Comparison of ENCODE assay signal across 9 cellular contexts in the genomic region with DNA sequence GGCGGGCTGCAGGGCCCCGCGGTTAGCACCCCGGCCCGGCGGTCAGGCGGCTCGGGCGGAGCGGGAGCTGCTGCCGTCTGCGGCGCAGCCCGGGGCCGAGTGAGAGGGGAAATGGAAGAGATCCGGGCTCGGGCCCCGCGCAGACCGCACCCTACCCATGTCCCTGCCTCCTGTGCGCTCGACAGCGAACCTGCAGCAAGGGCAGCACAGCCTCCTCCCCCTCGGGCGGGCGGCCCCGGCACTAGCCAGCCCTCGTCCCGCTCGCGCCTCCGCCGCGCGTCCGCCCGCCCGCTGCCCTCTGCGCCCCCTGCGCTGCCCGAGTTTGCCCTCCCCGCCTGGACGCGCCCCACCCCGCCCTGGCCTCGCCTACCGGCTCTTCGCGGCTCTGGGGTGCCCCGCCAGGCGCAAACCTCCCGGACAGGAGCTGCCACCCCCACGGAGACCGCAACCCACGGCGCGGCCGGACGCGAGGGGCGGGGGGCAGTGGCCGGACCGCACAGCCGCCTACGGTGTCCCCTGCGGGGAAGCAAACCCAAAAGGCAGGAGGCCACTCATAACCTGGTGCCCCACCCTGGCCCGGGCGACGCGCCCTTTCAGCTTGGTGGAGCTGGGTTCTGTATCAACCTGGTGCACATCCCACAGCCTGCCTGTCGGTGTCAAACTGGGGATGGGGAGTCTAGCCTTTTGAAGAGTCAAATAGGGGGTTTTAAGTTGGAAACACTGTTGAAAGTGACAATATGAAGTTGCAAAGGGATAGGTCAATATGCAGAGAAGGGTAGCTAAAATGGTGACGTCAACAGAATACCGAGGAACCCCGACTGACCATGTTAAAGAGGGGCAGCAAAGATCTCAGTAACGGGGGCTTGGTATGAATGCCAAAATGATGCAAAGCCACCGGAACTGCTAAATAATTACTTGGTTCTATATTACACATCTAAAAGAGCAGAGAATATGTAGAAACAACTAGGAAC. TPM values are rescaled to one million over a fixed set of nuclear protein-coding genes. Genes with fewer than 3 reads are reported as not detected.
DNase-seq lines count a peak whose midpoint lies in the region; ATAC-seq and TF ChIP-seq lines count a peak whose summit lies in the region.
"Had no signal": no experiment of that assay in that cellular context is flagged by ENCODE, and none has a peak within 500 bp of the region (broad histone marks: within the 10 kb centered on the region; RNA-seq: fewer than 3 reads in every experiment).

A gene (minus strand): TSS at position 101 of the 971 bp plus-strand sequence. CDS start 454 bp downstream, outside the sequence.

- H3K9me3 ChIP-seq in H9 (ENCODE audit: control insufficient read depth, low read depth, low read length): no peaks in the 10 kb centered on the region

- no peak within 1 kb of the TSS for H2BK12ac ChIP-seq in H9 (ENCODE audit: insufficient read length, low read depth, low read length)

- no peak within 1 kb of the TSS; the same call in 1 of the 2 replicates for H3K14ac ChIP-seq in H9 (ENCODE audit: insufficient read depth, low read length)

- no peak within 1 kb of the TSS for H3K4ac ChIP-seq in H9 (ENCODE audit: low read depth, low read length)

- H2AK5ac ChIP-seq in H9 (ENCODE audit: insufficient read length, low read length): no peak within 1 kb of the TSS

- no peak for TF ChIP-seq CTCF in H9 (conservative IDR thresholded peaks at IDR 0.05)
- TF ChIP-seq CTCF in brain (conservative IDR thresholded peaks at IDR 0.05): no peak
- TF ChIP-seq CTCF in mesothelial cell of epicardium (IDR thresholded peaks at IDR 0.05; ENCODE audit: unreplicated experiment): no peak

- no CpG with 5 or more reads among the region's 76 CpGs for WGBS in H9 (ENCODE audit: extremely low coverage, insufficient read length, low lambda C conversion rate)

- H3K4me1 ChIP-seq in H9 (ENCODE audit: insufficient read depth, low read length): no peaks in the 10 kb centered on the region

- no peak within 1 kb of the TSS for H3T11ph ChIP-seq in H9 (ENCODE audit: low read length)

- no peak within 1 kb of the TSS for H3K18ac ChIP-seq in H9 (ENCODE audit: insufficient read length, low read depth, low read length)

- H3K4me1 Mint-ChIP-seq in H9 (peaks cover 29 to 42% of the 10 kb centered on the region in 2 experiments), brain (peaks cover 15% of the 10 kb centered on the region), mesothelial cell of epicardium (peaks cover 8% of the 10 kb centered on the region)

- DNase-seq in ACHN (peak; percentile 14), H9 (peak; percentile 56), mesothelial cell of epicardium (ENCODE audit: low spot score in 2 of 2, unreplicated experiment in 2 of 2) (no peak), DMS114 treated with DMSO at 0.1 percent for 48 hours (lab: John Stamatoyannopoulos, UW; ENCODE audit: unreplicated experiment) (no peak), Right ventricle myocardium superior (no peak)
- DNase-seq: SHP77 treated with DMSO at 0.1 percent for 48 hours had no signal

- no peak within 1 kb of the TSS for H3K56ac ChIP-seq in H9 (ENCODE audit: insufficient read length, low read depth, low read length)

- H2BK5ac ChIP-seq in H9 (ENCODE audit: insufficient read length, low read length): no peak within 1 kb of the TSS

- H3K4me3 Mint-ChIP-seq in H9 (peak within 1 kb of the TSS; percentile 42 to 75), brain (peak within 1 kb of the TSS; percentile 39 to 79 (median 65)), mesothelial cell of epicardium (peak within 1 kb of the TSS; percentile 22)

- H3K27me3 Mint-ChIP-seq in H9 (ENCODE audit: low read depth): peaks cover 91% of the 10 kb centered on the region
- peaks cover 94% of the 10 kb centered on the region for H3K27me3 Mint-ChIP-seq in brain
- peaks cover 92% of the 10 kb centered on the region for H3K27me3 Mint-ChIP-seq in mesothelial cell of epicardium (ENCODE audit: low read depth)

- no peak within 1 kb of the TSS for H4K5ac ChIP-seq in H9 (ENCODE audit: insufficient read length, low read depth, low read length)

- no peak within 1 kb of the TSS for H2AFZ ChIP-seq in H9 (ENCODE audit: low read length)

- in situ Hi-C loops in ACHN (cut with HindIII; ENCODE audit: low pct_ligation_motif_present, low pct_unique_long_range_greater_than_20kb, low sequenced_read_pairs): no loop called here

- no peaks in the 10 kb centered on the region for H4K20me1 ChIP-seq in H9 (ENCODE audit: control insufficient read depth, insufficient read depth, insufficient read length)

- H3K27me3 ChIP-seq in H9 (ENCODE audit: insufficient read depth, low read length): peaks cover 66% of the 10 kb centered on the region

- peaks cover 0 to 3% of the 10 kb centered on the region in 2 experiments; a peak in 2 of 5 replicates for H3K9me3 Mint-ChIP-seq in H9
- no peaks in the 10 kb centered on the region for H3K9me3 Mint-ChIP-seq in brain
- no peaks in the 10 kb centered on the region for H3K9me3 Mint-ChIP-seq in mesothelial cell of epicardium

- H3K23me2 ChIP-seq in H9 (ENCODE audit: insufficient read length, low read depth, low read length, poor library complexity, severe bottlenecking): peaks cover 3% of the 10 kb centered on the region

- ATAC-seq in GM19397 (IDR thresholded peaks at IDR 0.05; ENCODE audit: unreplicated experiment): no peak
- no peak for ATAC-seq in Right ventricle myocardium superior (ENCODE audit: poor library complexity)
- ATAC-seq in GM19452 (IDR thresholded peaks at IDR 0.05; ENCODE audit: unreplicated experiment): no peak

- H3K9ac ChIP-seq in H9 (ENCODE audit: extremely low read depth, insufficient read length, low read length): no peak within 1 kb of the TSS

- no peak within 1 kb of the TSS for H2BK20ac ChIP-seq in H9 (ENCODE audit: low read depth, low read length, poor library complexity, severe bottlenecking)

- H3K23ac ChIP-seq in H9 (ENCODE audit: insufficient read length, low read depth, low read length): no peak within 1 kb of the TSS

- no peaks in the 10 kb centered on the region for H3K79me2 ChIP-seq in H9 (ENCODE audit: insufficient read depth, low read length)

- intact Hi-C loops in Right ventricle myocardium superior (cut with DNase I): no loop called here

- no peaks in the 10 kb centered on the region for H3K79me1 ChIP-seq in H9 (ENCODE audit: insufficient read depth, low read depth, low read length, poor library complexity, severe bottlenecking)

- H2BK15ac ChIP-seq in H9 (ENCODE audit: low read depth, low read length): no peak within 1 kb of the TSS

- peak within 1 kb of the TSS; percentile 48 for H3K4me2 ChIP-seq in H9 (ENCODE audit: insufficient read depth, insufficient read length, low read length)

- no peak within 1 kb of the TSS for H4K91ac ChIP-seq in H9 (ENCODE audit: insufficient read length, low read depth, low read length)

- H3K36me3 Mint-ChIP-seq in H9 (ENCODE audit: insufficient read depth in 1 of 3, low read depth in 3 of 3) (no peaks in the 10 kb centered on the region), brain (no peaks in the 10 kb centered on the region), mesothelial cell of epicardium (no peaks in the 10 kb centered on the region)

- H4K8ac ChIP-seq in H9 (replicated peaks; ENCODE audit: insufficient read length, low read depth, low read length): no peak within 1 kb of the TSS

- H2BK120ac ChIP-seq in H9 (ENCODE audit: low read depth, low read length, poor library complexity, severe bottlenecking): no peak within 1 kb of the TSS

- H3K27ac Mint-ChIP-seq in H9: no peak within 1 kb of the TSS
- no peak within 1 kb of the TSS for H3K27ac Mint-ChIP-seq in brain
- no peak within 1 kb of the TSS for H3K27ac Mint-ChIP-seq in mesothelial cell of epicardium

- H3K27ac ChIP-seq in H9 (ENCODE audit: insufficient read length, low read depth, low read length): no peak within 1 kb of the TSS

RNA-seq across cellular contexts. Expression of the gene that starts here (rescaled TPM):
- 0.11 TPM in 1 of 2 replicates, not detected in the other for total RNA-seq in H9 (2021)
- not detected for polyA plus RNA-seq in brain (ENCODE audit: insufficient read depth, low read depth, low replicate concordance)
- 0.18 to 0.62 TPM (median 0.38 TPM) in 3 replicates for total RNA-seq in mesothelial cell of epicardium
- total RNA-seq in Right ventricle myocardium superior: not detected

Comparison
In these comparisons a context has a peak if more than half of its experiments do, and no peak if none do; other contexts are left out.
1. Peak in DNase-seq and H3K4me2 ChIP-seq in H9; RNA of the gene not detected or under 1 TPM.